8 cellular contexts compared by ENCODE assay signal in the genomic region with DNA sequence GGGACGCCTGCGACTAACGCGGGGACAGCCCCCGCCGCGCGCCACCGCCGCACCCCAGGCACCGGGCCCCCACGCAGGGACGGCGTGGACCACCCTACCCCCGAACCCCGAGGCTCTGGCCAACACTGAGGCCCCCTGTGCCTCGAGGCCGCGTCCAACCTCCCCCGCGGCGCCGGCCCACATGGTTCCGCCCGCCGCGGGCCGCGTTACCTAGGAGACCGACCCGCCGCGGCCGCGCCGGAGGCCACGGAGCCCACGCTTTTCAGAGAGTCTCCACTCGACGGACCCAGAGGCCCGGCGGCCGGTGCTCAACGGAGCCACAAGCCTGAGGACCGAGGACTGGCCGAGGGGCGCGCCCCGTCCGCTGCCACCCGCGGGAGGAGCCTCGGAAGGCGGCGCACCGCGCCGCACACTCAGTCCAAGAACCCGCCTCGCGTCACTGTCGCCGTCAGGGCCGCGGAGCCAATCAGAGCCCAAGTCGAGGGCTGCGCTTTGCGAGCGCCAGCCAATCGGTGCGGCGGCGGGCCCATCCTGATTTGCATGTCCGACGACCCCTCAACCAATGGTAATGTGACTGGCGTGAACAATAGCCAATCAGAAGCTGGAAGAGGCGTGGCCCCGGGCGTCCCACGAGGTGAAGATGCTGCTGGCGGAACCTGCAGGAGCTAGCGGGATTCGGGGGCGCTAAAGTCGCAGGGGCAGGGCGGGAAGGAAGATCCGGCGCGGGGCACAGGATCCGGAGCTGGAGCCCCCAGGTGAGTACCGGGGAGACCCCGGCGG. TPM values are rescaled to one million over a fixed set of nuclear protein-coding genes. Genes with fewer than 3 reads are reported as not detected.
DNase-seq lines count a peak whose midpoint lies in the region; ATAC-seq and TF ChIP-seq lines count a peak whose summit lies in the region.

A gene (minus strand): TSS at position 392 of the 780 bp plus-strand sequence. CDS start 6,136 bp downstream, outside the sequence.

- TF ChIP-seq POLR2A in uterus (IDR thresholded peaks at IDR 0.05) = peak in 1 of 2 donors; percentile 43

- H3K4me1 ChIP-seq in right atrium auricular region (peaks cover 0 to 30% of the 10 kb centered on the region in 2 donors), psoas muscle (peaks cover 5% of the 10 kb centered on the region), uterus (peaks cover 3 to 6% of the 10 kb centered on the region in 2 donors)

- peak in 1 of 2 donors; percentile 31 for TF ChIP-seq CTCF in right atrium auricular region (IDR thresholded peaks at IDR 0.05)
- no peak for TF ChIP-seq CTCF in psoas muscle (IDR thresholded peaks at IDR 0.05)
- TF ChIP-seq CTCF in uterus (IDR thresholded peaks at IDR 0.05) = peak in 2 of 4 experiments; percentile 18 to 38

- peak; percentile 93 for ATAC-seq in GM18498 (IDR thresholded peaks at IDR 0.05; ENCODE audit: unreplicated experiment)
- peak; percentile 93 for ATAC-seq in HG02885 (IDR thresholded peaks at IDR 0.05; ENCODE audit: poor library complexity, unreplicated experiment)
- ATAC-seq in psoas muscle = peak; percentile 97 to 99 (median 99)

- H3K27me3 ChIP-seq in right atrium auricular region = no peaks in the 10 kb centered on the region
- H3K27me3 ChIP-seq in psoas muscle (ENCODE audit: insufficient read depth in 3 of 3, low read length in 2 of 3) = peaks cover 0 to 23% (median 4%) of the 10 kb centered on the region in 3 donors
- H3K27me3 ChIP-seq in uterus = no peaks in the 10 kb centered on the region

- DNase-seq in NCI-H1694 treated with DMSO at 0.1 percent for 48 hours (lab: John Stamatoyannopoulos, UW) (peak; percentile 95), anterior cingulate cortex (lab: John Stamatoyannopoulos, UW) (peak; percentile 96 to 100 (median 99)), right atrium auricular region (ENCODE audit: low spot score) (peak; percentile 100), psoas muscle (peak; percentile 99 to 100), uterus (peak; percentile 100)

- H3K9me3 ChIP-seq in right atrium auricular region (no peaks in the 10 kb centered on the region), psoas muscle (no peaks in the 10 kb centered on the region), uterus (no peaks in the 10 kb centered on the region)

- peak within 1 kb of the TSS; percentile 61 to 91 for H3K4me3 ChIP-seq in right atrium auricular region
- H3K4me3 ChIP-seq in psoas muscle = peak within 1 kb of the TSS; percentile 88
- H3K4me3 ChIP-seq in uterus = peak within 1 kb of the TSS; percentile 77 to 83

- intact Hi-C loops in T-helper 2 cell treated with Interferon-gamma antibody and Interleukin-4, amounts not matched to agents 100 ng/mL and 5 ng/mL, for 36 hours (cut with micrococcal nuclease) = loop anchor here (1.0 to 2.0 kb wide), 2 partner anchors 37 to 207 kb away; a partner anchor contains a TSS
- intact Hi-C loops in psoas muscle (cut with DNase I) = no loop called here
- intact Hi-C loops in uterus (cut with DNase I; ENCODE audit: low total_unique reads) = no loop called here

- peak within 1 kb of the TSS; percentile 87 to 91 for H3K27ac ChIP-seq in right atrium auricular region
- peak within 1 kb of the TSS; percentile 74 for H3K27ac ChIP-seq in psoas muscle
- peak within 1 kb of the TSS; percentile 58 to 89 for H3K27ac ChIP-seq in uterus

- 0 to 1% (median 1%) methylated on average over 80 to 93 of the region's 93 CpGs for WGBS in psoas muscle, 3 donors

- no peaks in the 10 kb centered on the region for H3K36me3 ChIP-seq in right atrium auricular region
- no peaks in the 10 kb centered on the region for H3K36me3 ChIP-seq in psoas muscle (ENCODE audit: insufficient read depth in 1 of 2, low read depth in 1 of 2)
- no peaks in the 10 kb centered on the region for H3K36me3 ChIP-seq in uterus

RNA-seq across cellular contexts. Expression of the gene that starts here (rescaled TPM):
- 21.6 and 23.7 TPM in 2 replicates for total RNA-seq in T-helper 2 cell treated with Interferon-gamma antibody and Interleukin-4, amounts not matched to agents 100 ng/mL and 5 ng/mL, for 36 hours
- total RNA-seq in right atrium auricular region (1 to 10 TPM; 3.0 to 4.3 TPM), psoas muscle (1 to 10 TPM; 1.6 to 2.8 (median 1.9) TPM), uterus (10 to 100 TPM in 2 of 4 donors, 1 to 10 TPM in 2; 1.3 to 16.2 (median 7.0) TPM)
- polyA plus RNA-seq in psoas muscle = 1 to 10 TPM; 1.3 to 2.1 (median 1.5) TPM

Comparison
In these comparisons a context has a peak if more than half of its experiments do, and no peak if none do; other contexts are left out.
1. Peak in every context shown above with its lines: DNase-seq, ATAC-seq, H3K4me3 ChIP-seq and H3K27ac ChIP-seq.